In the genomic region with DNA sequence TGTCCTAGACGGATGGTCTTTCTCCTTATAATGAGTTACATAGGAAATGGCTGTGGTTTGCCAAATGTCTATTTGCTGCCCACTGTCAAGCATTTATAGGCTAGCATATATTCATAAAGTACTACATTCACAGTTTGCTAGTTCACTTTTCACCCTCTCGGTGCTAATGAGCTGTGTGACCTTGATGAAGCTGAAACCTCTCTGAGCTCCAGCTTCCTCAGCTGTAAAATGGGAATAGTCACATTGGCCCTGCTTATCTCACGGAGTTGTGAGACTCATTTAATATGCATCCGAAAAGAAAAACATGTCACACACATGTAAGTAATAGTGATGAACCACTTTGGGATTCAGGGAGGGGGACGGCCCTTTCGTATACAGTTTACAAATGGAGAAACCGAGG, we compare ENCODE assay signal across 1 cellular context.
TF ChIP-seq lines count a peak whose summit lies in the region.

No MANE protein-coding gene starts in this region.

TF ChIP-seq in IMR-90, 13 proteins besides CTCF, POLR2A, EP300 and RAD21 (continued from another document):
- no peak for TF ChIP-seq CHD1 (IDR thresholded peaks at IDR 0.05; ENCODE audit: low read depth, low read length)
- no peak for TF ChIP-seq MXI1 (IDR thresholded peaks at IDR 0.05; ENCODE audit: borderline replicate concordance, low read depth, low read length)
- no peak for TF ChIP-seq SMC3 (IDR thresholded peaks at IDR 0.05; ENCODE audit: low read depth, low read length)
- TF ChIP-seq, protein P1, sequence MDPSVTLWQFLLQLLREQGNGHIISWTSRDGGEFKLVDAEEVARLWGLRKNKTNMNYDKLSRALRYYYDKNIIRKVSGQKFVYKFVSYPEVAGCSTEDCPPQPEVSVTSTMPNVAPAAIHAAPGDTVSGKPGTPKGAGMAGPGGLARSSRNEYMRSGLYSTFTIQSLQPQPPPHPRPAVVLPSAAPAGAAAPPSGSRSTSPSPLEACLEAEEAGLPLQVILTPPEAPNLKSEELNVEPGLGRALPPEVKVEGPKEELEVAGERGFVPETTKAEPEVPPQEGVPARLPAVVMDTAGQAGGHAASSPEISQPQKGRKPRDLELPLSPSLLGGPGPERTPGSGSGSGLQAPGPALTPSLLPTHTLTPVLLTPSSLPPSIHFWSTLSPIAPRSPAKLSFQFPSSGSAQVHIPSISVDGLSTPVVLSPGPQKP (IDR thresholded peaks at IDR 0.05; ENCODE audit: borderline replicate concordance, low read depth, low read length): no peak
- TF ChIP-seq MAFK (IDR thresholded peaks at IDR 0.05; ENCODE audit: low read depth, low read length): no peak
- TF ChIP-seq MAZ (IDR thresholded peaks at IDR 0.05; ENCODE audit: borderline replicate concordance, low read depth, low read length): no peak
- TF ChIP-seq, protein P2, sequence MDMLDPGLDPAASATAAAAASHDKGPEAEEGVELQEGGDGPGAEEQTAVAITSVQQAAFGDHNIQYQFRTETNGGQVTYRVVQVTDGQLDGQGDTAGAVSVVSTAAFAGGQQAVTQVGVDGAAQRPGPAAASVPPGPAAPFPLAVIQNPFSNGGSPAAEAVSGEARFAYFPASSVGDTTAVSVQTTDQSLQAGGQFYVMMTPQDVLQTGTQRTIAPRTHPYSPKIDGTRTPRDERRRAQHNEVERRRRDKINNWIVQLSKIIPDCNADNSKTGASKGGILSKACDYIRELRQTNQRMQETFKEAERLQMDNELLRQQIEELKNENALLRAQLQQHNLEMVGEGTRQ (IDR thresholded peaks at IDR 0.05; ENCODE audit: low read depth, low read length): no peak
- no peak for TF ChIP-seq RFX5 (IDR thresholded peaks at IDR 0.05; ENCODE audit: low read depth, low read length)
- no peak for TF ChIP-seq CEBPB (IDR thresholded peaks at IDR 0.05; ENCODE audit: low read depth, low read length)
- TF ChIP-seq FOS (IDR thresholded peaks at IDR 0.05; ENCODE audit: low read depth, low read length): no peak
- TF ChIP-seq NFE2L2 (IDR thresholded peaks at IDR 0.05; ENCODE audit: low read depth, low read length): no peak
TF ChIP-seq in IMR-90: peak in this region for 0.
